Comparison of ENCODE assay signal across 8 cellular contexts in genomic region chrX:153643431-153644351, GRCh38. TPM values are rescaled to one million over a fixed set of nuclear protein-coding genes. Genes with fewer than 3 reads are reported as not detected.
DNase-seq lines count a peak whose midpoint lies in the region; ATAC-seq and TF ChIP-seq lines count a peak whose summit lies in the region.

No MANE protein-coding gene starts in this region.

- H3K4me3 ChIP-seq in GM23338 = peak overlapping the region; percentile 48
- no peak overlapping the region for H3K4me3 ChIP-seq in right lobe of liver

- H3K4me2 ChIP-seq in GM23338 = peak overlapping the region; percentile 75

- no peaks in the 10 kb centered on the region; the same call in 2 of the 3 replicates for H3K9me3 Mint-ChIP-seq in GM23338
- H3K9me3 Mint-ChIP-seq in activated T-helper 17 cell treated with anti-CD3 and anti-CD28 coated beads, Interleukin-2, amount 50 U/mL, for 72 hours = no peaks in the 10 kb centered on the region

- H3K4me1 Mint-ChIP-seq in GM23338 = peaks cover 8% of the 10 kb centered on the region; the same call in 2 of the 3 replicates
- H3K4me1 Mint-ChIP-seq in activated T-helper 17 cell treated with anti-CD3 and anti-CD28 coated beads, Interleukin-2, amount 50 U/mL, for 72 hours = no peaks in the 10 kb centered on the region

- H3K27ac ChIP-seq in GM23338 (ENCODE audit: low read depth) = no peak overlapping the region
- H3K27ac ChIP-seq in right lobe of liver = no peak overlapping the region

- peak overlapping the region; percentile 65 for H3K4me3 Mint-ChIP-seq in GM23338
- peak overlapping the region; percentile 52 for H3K4me3 Mint-ChIP-seq in activated T-helper 17 cell treated with anti-CD3 and anti-CD28 coated beads, Interleukin-2, amount 50 U/mL, for 72 hours

- no peak for ATAC-seq in GM23338
- ATAC-seq in activated T-helper 17 cell treated with anti-CD3 and anti-CD28 coated beads, Interleukin-2, amount 50 U/mL, for 72 hours (replicated peaks) = no peak
- ATAC-seq in right lobe of liver = peak; percentile 37 to 49 (median 45)
- no peak for ATAC-seq in GM21529 (IDR thresholded peaks at IDR 0.05; ENCODE audit: unreplicated experiment)

- H3K27me3 ChIP-seq in GM23338 (ENCODE audit: insufficient read depth) (peaks cover 80% of the 10 kb centered on the region), right lobe of liver (peaks cover 0 to under 1% of the 10 kb centered on the region in 2 donors)

- no peak for TF ChIP-seq POLR2A in right lobe of liver (IDR thresholded peaks at IDR 0.05)

- no peaks in the 10 kb centered on the region; the same call in 1 of the 2 replicates for H3K4me1 ChIP-seq in GM23338 (ENCODE audit: insufficient read depth)
- H3K4me1 ChIP-seq in right lobe of liver = peaks cover 0 to 4% (median 0%) of the 10 kb centered on the region in 4 donors

- peaks cover 62% of the 10 kb centered on the region for H3K27me3 Mint-ChIP-seq in GM23338 (ENCODE audit: insufficient read depth, low read depth, poor library complexity)
- H3K27me3 Mint-ChIP-seq in activated T-helper 17 cell treated with anti-CD3 and anti-CD28 coated beads, Interleukin-2, amount 50 U/mL, for 72 hours = peaks cover 13% of the 10 kb centered on the region

- H3K9me2 ChIP-seq in GM23338 (ENCODE audit: insufficient read depth) = no peaks in the 10 kb centered on the region

- peak; percentile 43 for DNase-seq in Ammon's horn (ENCODE audit: low spot score)
- peak; percentile 22 for DNase-seq in GM23338 (ENCODE audit: low spot score)
- peak in 2 of 3 donors; percentile 40 to 49 for DNase-seq in right lobe of liver
- no peak for DNase-seq in activated gamma-delta T cell (lab: John Stamatoyannopoulos, UW)
- no peak for DNase-seq in AG08395 (ENCODE audit: low spot score)
- DNase-seq in ecto neural progenitor cell (ENCODE audit: low spot score) = no peak

- H3K9me3 ChIP-seq in right lobe of liver = no peaks in the 10 kb centered on the region

- H3K27ac Mint-ChIP-seq in GM23338 = no peak overlapping the region
- H3K27ac Mint-ChIP-seq in activated T-helper 17 cell treated with anti-CD3 and anti-CD28 coated beads, Interleukin-2, amount 50 U/mL, for 72 hours = no peak overlapping the region

- no peaks in the 10 kb centered on the region for H3K36me3 Mint-ChIP-seq in GM23338 (ENCODE audit: low read depth)
- no peaks in the 10 kb centered on the region for H3K36me3 Mint-ChIP-seq in activated T-helper 17 cell treated with anti-CD3 and anti-CD28 coated beads, Interleukin-2, amount 50 U/mL, for 72 hours (ENCODE audit: low read depth)

- intact Hi-C loops in right lobe of liver (cut with DNase I) = no loop called here

- peak in 1 of 2 experiments; percentile 17; a peak in 1 of 4 replicates for TF ChIP-seq CTCF in GM23338 (conservative IDR thresholded peaks at IDR 0.05; ENCODE audit: low read depth in 2 of 2)
- peak in 2 of 4 donors; percentile 7 to 30 for TF ChIP-seq CTCF in right lobe of liver (IDR thresholded peaks at IDR 0.05)

- WGBS in right lobe of liver (ENCODE audit: insufficient coverage, low coverage, low lambda C conversion rate, missing lambda C conversion rate) = 36% methylated on average over 27 of the region's 84 CpGs

- H4K20me1 ChIP-seq in GM23338 (replicated peaks; ENCODE audit: insufficient read depth) = no peaks in the 10 kb centered on the region

- H3K36me3 ChIP-seq in GM23338 (ENCODE audit: insufficient read depth) = no peaks in the 10 kb centered on the region
- H3K36me3 ChIP-seq in right lobe of liver = no peaks in the 10 kb centered on the region

- no peaks in the 10 kb centered on the region for H3F3A ChIP-seq in GM23338 (replicated peaks; ENCODE audit: low read depth)

- no peaks in the 10 kb centered on the region for H3K79me2 ChIP-seq in GM23338 (replicated peaks; ENCODE audit: insufficient read depth)

- peak overlapping the region; percentile 72 for H2AFZ ChIP-seq in GM23338

TF ChIP-seq in GM23338, 12 proteins besides CTCF, POLR2A, EP300 and RAD21:
- TF ChIP-seq, protein P1, sequence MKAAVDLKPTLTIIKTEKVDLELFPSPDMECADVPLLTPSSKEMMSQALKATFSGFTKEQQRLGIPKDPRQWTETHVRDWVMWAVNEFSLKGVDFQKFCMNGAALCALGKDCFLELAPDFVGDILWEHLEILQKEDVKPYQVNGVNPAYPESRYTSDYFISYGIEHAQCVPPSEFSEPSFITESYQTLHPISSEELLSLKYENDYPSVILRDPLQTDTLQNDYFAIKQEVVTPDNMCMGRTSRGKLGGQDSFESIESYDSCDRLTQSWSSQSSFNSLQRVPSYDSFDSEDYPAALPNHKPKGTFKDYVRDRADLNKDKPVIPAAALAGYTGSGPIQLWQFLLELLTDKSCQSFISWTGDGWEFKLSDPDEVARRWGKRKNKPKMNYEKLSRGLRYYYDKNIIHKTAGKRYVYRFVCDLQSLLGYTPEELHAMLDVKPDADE (IDR thresholded peaks at IDR 0.05) = no peak
- TF ChIP-seq EZH2 (IDR thresholded peaks at IDR 0.05; ENCODE audit: low read depth, unreplicated experiment) = peak; percentile 55
TF ChIP-seq in GM23338: peak in this region for 1.

RNA-seq across cellular contexts. Expression of gene DUSP9, which starts 3.3 kb away (rescaled TPM):
- total RNA-seq in GM23338 (2014; rRNA removed; shearing (Covaris generic)) = 3.4 and 3.9 TPM in 2 replicates
- 0.54 and 0.71 TPM in 2 replicates for polyA plus RNA-seq in GM23338 (2016; fragmentation: Nextera tagmentation; extraction: Ambion mirVana)
- total RNA-seq in activated T-helper 17 cell treated with anti-CD3 and anti-CD28 coated beads, Interleukin-2, amount 50 U/mL, for 72 hours = under 1 TPM in 1 of 2 donors, not detected in 1; 0.13 TPM
- 1 to 10 TPM in 2 of 6 experiments, under 1 TPM in 4; 0.33 to 3.9 (median 0.69) TPM for total RNA-seq in right lobe of liver

RNA-seq across cellular contexts. Expression of gene PNCK, which starts 29.9 kb away (rescaled TPM):
- total RNA-seq in GM23338 (2014; rRNA removed; shearing (Covaris generic)) = 5.4 and 11.9 TPM in 2 replicates
- polyA plus RNA-seq in GM23338 (2016; fragmentation: Nextera tagmentation; extraction: Ambion mirVana) = 3.0 and 3.5 TPM in 2 replicates
- total RNA-seq in activated T-helper 17 cell treated with anti-CD3 and anti-CD28 coated beads, Interleukin-2, amount 50 U/mL, for 72 hours = 10 to 100 TPM in 1 of 2 donors, 1 to 10 TPM in 1; 1.6 to 16.7 TPM
- under 1 TPM in 1 of 6 experiments, not detected in 5; 0.86 TPM for total RNA-seq in right lobe of liver

RNA-seq across cellular contexts. Expression of gene SLC6A8, which starts 44.0 kb away (rescaled TPM):
- 61.9 and 68.6 TPM in 2 replicates for total RNA-seq in GM23338 (2014; rRNA removed; shearing (Covaris generic))
- 19.5 and 22.2 TPM in 2 replicates for polyA plus RNA-seq in GM23338 (2016; fragmentation: Nextera tagmentation; extraction: Ambion mirVana)
- 10 to 100 TPM in 1 of 2 donors, 1 to 10 TPM in 1; 1.1 to 26.1 TPM for total RNA-seq in activated T-helper 17 cell treated with anti-CD3 and anti-CD28 coated beads, Interleukin-2, amount 50 U/mL, for 72 hours
- 1 to 10 TPM; 1.6 to 9.2 (median 2.9) TPM for total RNA-seq in right lobe of liver

RNA-seq across cellular contexts. Expression of gene CCNQ, which starts 44.8 kb away (rescaled TPM):
- total RNA-seq in GM23338 (2014; rRNA removed; shearing (Covaris generic)) = 18.3 and 30.2 TPM in 2 replicates
- 19.4 and 23.9 TPM in 2 replicates for polyA plus RNA-seq in GM23338 (2016; fragmentation: Nextera tagmentation; extraction: Ambion mirVana)
- total RNA-seq in activated T-helper 17 cell treated with anti-CD3 and anti-CD28 coated beads, Interleukin-2, amount 50 U/mL, for 72 hours = 10 to 100 TPM in 1 of 2 donors, 1 to 10 TPM in 1; 9.1 to 26.4 TPM
- total RNA-seq in right lobe of liver = 10 to 100 TPM in 2 of 6 experiments, 1 to 10 TPM in 4; 5.6 to 14.0 (median 7.5) TPM

Comparison
In these comparisons a context has a peak if more than half of its experiments do, and no peak if none do; other contexts are left out.
1. DNase-seq: peak in Ammon's horn (single experiment), GM23338 (single experiment) and right lobe of liver (2 of 3); none in activated gamma-delta T cell (single experiment), AG08395 (single experiment) and ecto neural progenitor cell (single experiment).
2. ATAC-seq: peak in right lobe of liver (4 of 4); none in GM23338 (single experiment), activated T-helper 17 cell treated with anti-CD3 and anti-CD28 coated beads, Interleukin-2, amount 50 U/mL, for 72 hours (single experiment) and GM21529 (single experiment).